23 cellular contexts compared by ENCODE assay signal in the genomic region with DNA sequence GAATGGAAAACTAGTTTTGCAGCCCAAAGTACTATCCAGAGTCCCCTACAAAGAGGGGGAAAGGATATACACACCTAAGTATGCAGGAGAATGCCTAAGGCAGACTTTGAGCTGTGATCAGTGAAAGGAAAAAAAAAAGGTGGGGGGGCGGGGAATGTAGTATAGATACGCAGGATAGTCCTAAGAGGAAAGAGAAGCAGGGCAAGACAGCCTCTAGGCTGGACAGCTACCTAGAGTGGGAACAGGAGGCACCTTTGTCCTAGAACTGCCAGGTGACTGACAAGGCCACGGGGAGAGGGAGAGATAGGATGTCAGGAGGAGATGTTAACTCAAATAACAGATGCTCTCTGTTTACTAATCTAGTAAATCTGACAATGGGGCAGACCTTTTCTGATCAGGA. TPM values are rescaled to one million over a fixed set of nuclear protein-coding genes. Genes with fewer than 3 reads are reported as not detected.
DNase-seq lines count a peak whose midpoint lies in the region; TF ChIP-seq lines count a peak whose summit lies in the region.
"Had no signal": no experiment of that assay in that cellular context is flagged by ENCODE, and none has a peak within 500 bp of the region (broad histone marks: within the 10 kb centered on the region; RNA-seq: fewer than 3 reads in every experiment).

No MANE protein-coding gene starts in this region.

- no peak overlapping the region for H3K4me3 Mint-ChIP-seq in type B pancreatic cell
- no peak overlapping the region for H3K4me3 Mint-ChIP-seq in activated CD4-positive, alpha-beta memory T cell treated with anti-CD3 and anti-CD28 coated beads, Interleukin-2, amount 10 ng/mL, durations not matched to agents 7 days and 5 days
- H3K4me3 Mint-ChIP-seq: B cell; CD8-positive, alpha-beta T cell had no signal

- peak; percentile 29 for DNase-seq in NCI-H146 (lab: John Stamatoyannopoulos, UW)
- no peak for DNase-seq in NCI-H146 treated with DMSO at 0.1 percent for 48 hours (lab: John Stamatoyannopoulos, UW; ENCODE audit: unreplicated experiment)
- peak; percentile 21 for DNase-seq in ELF-1 (ENCODE audit: low read depth, low spot score)
- DNase-seq in NCI-H82 treated with DMSO at 0.1 percent for 48 hours (lab: John Stamatoyannopoulos, UW; ENCODE audit: unreplicated experiment) = peak; percentile 34
- DNase-seq in type B pancreatic cell (ENCODE audit: extremely low spot score, unreplicated experiment) = no peak
- DNase-seq in activated CD4-positive, alpha-beta memory T cell treated with anti-CD3 and anti-CD28 coated beads, Interleukin-2, amount 10 ng/mL, durations not matched to agents 7 days and 5 days = no peak
- no peak for DNase-seq in retina
- DNase-seq: Calu3; CD8-positive, alpha-beta T cell; GM23248; H7; KBM-7; MV-4-11; NCI-H1105 treated with DMSO at 0.1 percent for 48 hours; NCI-H187; NCI-H2081 treated with DMSO at 0.1 percent for 48 hours; NCI-H2227 treated with DMSO at 0.1 percent for 48 hours; NCI-H526 treated with DMSO at 0.1 percent for 48 hours; SIG-M5 had no signal

- peak overlapping the region; percentile 52 for H3K27ac Mint-ChIP-seq in type B pancreatic cell
- H3K27ac Mint-ChIP-seq in activated CD4-positive, alpha-beta memory T cell treated with anti-CD3 and anti-CD28 coated beads, Interleukin-2, amount 10 ng/mL, durations not matched to agents 7 days and 5 days = no peak overlapping the region
- H3K27ac Mint-ChIP-seq: B cell; CD8-positive, alpha-beta T cell had no signal

- H3K4me1 Mint-ChIP-seq in type B pancreatic cell (ENCODE audit: unreplicated experiment) = peaks cover 5% of the 10 kb centered on the region
- peaks cover 3% of the 10 kb centered on the region for H3K4me1 Mint-ChIP-seq in activated CD4-positive, alpha-beta memory T cell treated with anti-CD3 and anti-CD28 coated beads, Interleukin-2, amount 10 ng/mL, durations not matched to agents 7 days and 5 days

- CTCF ChIA-PET in activated CD4-positive, alpha-beta memory T cell treated with anti-CD3 and anti-CD28 coated beads, Interleukin-2, amount 10 ng/mL, durations not matched to agents 7 days and 5 days (lab: Charles Lee) = no interaction called here

- POLR2A ChIA-PET in activated CD4-positive, alpha-beta memory T cell treated with anti-CD3 and anti-CD28 coated beads, Interleukin-2, amount 10 ng/mL, durations not matched to agents 7 days and 5 days (lab: Charles Lee) = no interaction called here

- H3K9me3 Mint-ChIP-seq in type B pancreatic cell = no peaks in the 10 kb centered on the region
- no peaks in the 10 kb centered on the region for H3K9me3 Mint-ChIP-seq in activated CD4-positive, alpha-beta memory T cell treated with anti-CD3 and anti-CD28 coated beads, Interleukin-2, amount 10 ng/mL, durations not matched to agents 7 days and 5 days
- H3K9me3 Mint-ChIP-seq: CD8-positive, alpha-beta T cell had no signal

- no peak for TF ChIP-seq CTCF in type B pancreatic cell (conservative IDR thresholded peaks at IDR 0.05)

- H3K27me3 Mint-ChIP-seq in type B pancreatic cell = peaks cover 45% of the 10 kb centered on the region
- peaks cover 32% of the 10 kb centered on the region for H3K27me3 Mint-ChIP-seq in activated CD4-positive, alpha-beta memory T cell treated with anti-CD3 and anti-CD28 coated beads, Interleukin-2, amount 10 ng/mL, durations not matched to agents 7 days and 5 days

- no peaks in the 10 kb centered on the region for H3K36me3 Mint-ChIP-seq in type B pancreatic cell
- H3K36me3 Mint-ChIP-seq in activated CD4-positive, alpha-beta memory T cell treated with anti-CD3 and anti-CD28 coated beads, Interleukin-2, amount 10 ng/mL, durations not matched to agents 7 days and 5 days (ENCODE audit: low read depth) = no peaks in the 10 kb centered on the region
- H3K36me3 Mint-ChIP-seq: CD8-positive, alpha-beta T cell had no signal

RNA-seq across cellular contexts. Expression of a gene that starts 6.0 kb away (rescaled TPM):
- total RNA-seq in type B pancreatic cell (ENCODE audit: low replicate concordance) = 6.4 and 14.1 TPM in 2 replicates
- not detected for total RNA-seq in activated CD4-positive, alpha-beta memory T cell treated with anti-CD3 and anti-CD28 coated beads, Interleukin-2, amount 10 ng/mL, durations not matched to agents 7 days and 5 days
- total RNA-seq: B cell; CD8-positive, alpha-beta T cell; GM23248; HT1080; MCF 10A; NCI-H460 had no signal

Comparison
In these comparisons a context has a peak if more than half of its experiments do, and no peak if none do; other contexts are left out.
1. DNase-seq: peak in NCI-H146 (single experiment), ELF-1 (single experiment) and NCI-H82 treated with DMSO at 0.1 percent for 48 hours (single experiment); none in NCI-H146 treated with DMSO at 0.1 percent for 48 hours (single experiment), type B pancreatic cell (single experiment), activated CD4-positive, alpha-beta memory T cell treated with anti-CD3 and anti-CD28 coated beads, Interleukin-2, amount 10 ng/mL, durations not matched to agents 7 days and 5 days (single experiment) and retina (single experiment).